Comparison of ENCODE assay signal across 17 cellular contexts in genomic region chr10:105756386-105756785, GRCh38.
"Had no signal": no experiment of that assay in that cellular context is flagged by ENCODE, and none has a peak within 500 bp of the region (broad histone marks: within the 10 kb centered on the region; RNA-seq: fewer than 3 reads in every experiment).

No MANE protein-coding gene starts in this region.

- H3K27ac ChIP-seq: KMS-11, SJCRH30 had no signal

- H3K36me3 ChIP-seq: SJCRH30 had no signal

- H3K4me1 ChIP-seq: SJCRH30 had no signal

- H3K9me3 ChIP-seq: SJCRH30 had no signal

- H3K4me3 ChIP-seq: K562, SJCRH30 had no signal

- DNase-seq: Kasumi-1, MM.1S, NCI-H1092 treated with DMSO at 0.1 percent for 48 hours, NCI-H1436, NCI-H187, NCI-H2029, NCI-H2227 treated with DMSO at 0.1 percent for 48 hours, NCI-H524, NCI-H526 treated with DMSO at 0.1 percent for 48 hours, NCI-H774, RPMI8226, SHP77 treated with DMSO at 0.1 percent for 48 hours, SJCRH30 had no signal

- ATAC-seq: HepG2, K562, SK-N-SH treated with all-trans-retinoic acid at 6 μM for 48 hours had no signal
